ENCODE assay signal across 8 cellular contexts in the genomic region with DNA sequence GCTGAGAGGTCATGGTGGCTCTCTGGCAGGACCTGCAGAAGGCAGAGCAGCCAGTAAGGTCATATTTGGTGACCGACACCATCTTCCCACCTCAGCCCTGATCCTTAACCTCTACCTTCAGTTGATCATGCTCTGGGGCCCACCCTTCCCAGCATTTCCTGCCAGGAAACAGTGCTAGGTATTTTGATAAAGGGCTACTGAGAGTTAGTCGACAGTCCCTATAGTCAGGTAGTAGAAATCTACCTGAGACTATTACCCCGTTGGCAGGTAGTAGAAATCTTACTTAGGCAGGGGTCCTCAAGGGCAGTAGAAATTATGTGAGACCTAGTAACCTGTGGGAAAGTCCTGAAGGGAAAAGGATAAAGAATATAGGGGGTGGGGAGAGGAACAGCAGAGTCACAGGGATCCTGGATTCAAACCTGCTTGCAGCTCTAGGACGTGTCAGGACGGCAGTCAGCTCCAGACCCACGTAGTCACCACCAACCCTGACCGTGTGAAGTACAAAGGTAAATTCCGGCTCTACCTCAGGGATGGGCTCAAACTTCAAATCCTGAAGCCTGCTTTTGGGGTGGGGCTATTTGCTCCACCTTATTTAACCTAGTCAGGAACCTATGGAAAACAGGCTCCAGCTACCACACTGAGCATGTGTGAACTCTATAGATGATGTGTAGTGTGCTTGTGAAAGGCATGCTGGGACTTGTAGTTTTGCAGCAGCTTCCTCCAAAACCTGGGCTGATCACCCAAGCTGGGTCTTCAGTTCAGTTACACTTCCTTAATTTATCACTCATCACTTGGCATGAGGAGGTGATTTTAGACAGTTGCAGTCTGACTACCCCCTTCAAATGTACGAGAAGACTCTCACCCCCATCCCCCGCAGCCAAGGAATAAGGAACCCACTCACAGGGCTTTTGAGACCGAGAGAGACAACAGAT. TPM values are rescaled to one million over a fixed set of nuclear protein-coding genes. Genes with fewer than 3 reads are reported as not detected.
DNase-seq lines count a peak whose midpoint lies in the region; ATAC-seq and TF ChIP-seq lines count a peak whose summit lies in the region.

A gene with protein sequence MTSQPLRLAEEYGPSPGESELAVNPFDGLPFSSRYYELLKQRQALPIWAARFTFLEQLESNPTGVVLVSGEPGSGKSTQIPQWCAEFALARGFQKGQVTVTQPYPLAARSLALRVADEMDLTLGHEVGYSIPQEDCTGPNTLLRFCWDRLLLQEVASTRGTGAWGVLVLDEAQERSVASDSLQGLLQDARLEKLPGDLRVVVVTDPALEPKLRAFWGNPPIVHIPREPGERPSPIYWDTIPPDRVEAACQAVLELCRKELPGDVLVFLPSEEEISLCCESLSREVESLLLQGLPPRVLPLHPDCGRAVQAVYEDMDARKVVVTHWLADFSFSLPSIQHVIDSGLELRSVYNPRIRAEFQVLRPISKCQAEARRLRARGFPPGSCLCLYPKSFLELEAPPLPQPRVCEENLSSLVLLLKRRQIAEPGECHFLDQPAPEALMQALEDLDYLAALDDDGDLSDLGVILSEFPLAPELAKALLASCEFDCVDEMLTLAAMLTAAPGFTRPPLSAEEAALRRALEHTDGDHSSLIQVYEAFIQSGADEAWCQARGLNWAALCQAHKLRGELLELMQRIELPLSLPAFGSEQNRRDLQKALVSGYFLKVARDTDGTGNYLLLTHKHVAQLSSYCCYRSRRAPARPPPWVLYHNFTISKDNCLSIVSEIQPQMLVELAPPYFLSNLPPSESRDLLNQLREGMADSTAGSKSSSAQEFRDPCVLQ (minus strand): TSS at position 515 of the 932 bp plus-strand sequence. CDS start 502 bp downstream, at position 13.

- intact Hi-C loops in CD14-positive monocyte (cut with micrococcal nuclease), result loop anchor here (5.0 kb wide), 2 partner anchors 44 to 69 kb away; partner anchors contain the start of genes INO80B (in 2 of the 2), WBP1 (in 2 of the 2), CCDC142 (in 1 of the 2) and TTC31 (in 1 of the 2)

- DNase-seq in CD14-positive monocyte (ENCODE audit: low spot score) (peak; percentile 70), Peyer's patch (peak in 2 of 3 donors; percentile 35 to 82), foreskin keratinocyte (peak; percentile 95 to 97), C1 segment of cervical spinal cord (lab: John Stamatoyannopoulos, UW) (no peak)

- H3K4me1 ChIP-seq in Peyer's patch (peaks cover 0 to 16% (median 9%) of the 10 kb centered on the region in 4 donors), foreskin keratinocyte (no peaks in the 10 kb centered on the region)

- peak within 1 kb of the TSS; percentile 76 to 91 (median 84) for H3K27ac Mint-ChIP-seq in CD14-positive monocyte

- H3K27me3 ChIP-seq in Peyer's patch, result no peaks in the 10 kb centered on the region
- H3K27me3 ChIP-seq in foreskin keratinocyte, result no peaks in the 10 kb centered on the region

- H3K9me3 Mint-ChIP-seq in CD14-positive monocyte, result peaks cover 0 to 10% (median 0%) of the 10 kb centered on the region in 7 donors

- H3K36me3 Mint-ChIP-seq in CD14-positive monocyte, result peaks cover 24 to 37% of the 10 kb centered on the region in 2 donors

- TF ChIP-seq POLR2A in Peyer's patch (IDR thresholded peaks at IDR 0.05), result peak; percentile 68 to 88

- peaks cover 0 to 19% (median 0%) of the 10 kb centered on the region in 3 donors for H3K36me3 ChIP-seq in Peyer's patch

- peaks cover 13 to 18% (median 17%) of the 10 kb centered on the region in 3 donors for H3K27me3 Mint-ChIP-seq in CD14-positive monocyte (ENCODE audit: low read depth in 3 of 3)

- H3K27ac ChIP-seq in Peyer's patch, result peak within 1 kb of the TSS in 3 of 4 donors; percentile 55 to 69 (median 64)
- peak within 1 kb of the TSS; percentile 49 for H3K27ac ChIP-seq in foreskin keratinocyte

- peaks cover 32% of the 10 kb centered on the region for H3K4me1 Mint-ChIP-seq in CD14-positive monocyte

- H3K4me3 Mint-ChIP-seq in CD14-positive monocyte, result peak within 1 kb of the TSS in 1 of 2 donors; percentile 52

- H3K4me3 ChIP-seq in Peyer's patch, result peak within 1 kb of the TSS in 3 of 4 donors; percentile 17 to 55 (median 43)

- ATAC-seq in GM18868 (IDR thresholded peaks at IDR 0.05; ENCODE audit: unreplicated experiment) (peak; percentile 32), foreskin keratinocyte (peak; percentile 54), GM21528 (IDR thresholded peaks at IDR 0.05; ENCODE audit: low FRiP score, unreplicated experiment) (no peak), GM21360 (IDR thresholded peaks at IDR 0.05; ENCODE audit: unreplicated experiment) (no peak), HG02885 (IDR thresholded peaks at IDR 0.05; ENCODE audit: poor library complexity, unreplicated experiment) (no peak)

- no peaks in the 10 kb centered on the region for H3K9me3 ChIP-seq in Peyer's patch

- TF ChIP-seq CTCF in CD14-positive monocyte (IDR thresholded peaks at IDR 0.05) (no peak), Peyer's patch (IDR thresholded peaks at IDR 0.05) (no peak), foreskin keratinocyte (conservative IDR thresholded peaks at IDR 0.05) (no peak)

RNA-seq across cellular contexts. Expression of the gene that starts here (rescaled TPM):
- polyA plus RNA-seq in CD14-positive monocyte, result not detected
- total RNA-seq in Peyer's patch, result 100 to 1,000 TPM in 1 of 4 donors, 10 to 100 TPM in 3; 14.0 to 116 (median 75.3) TPM
- total RNA-seq in foreskin keratinocyte, result 2.5 and 4.2 TPM in 2 replicates
- polyA plus RNA-seq in foreskin keratinocyte, result 2.2 and 3.1 TPM in 2 replicates

Comparison
In these comparisons a context has a peak if more than half of its experiments do, and no peak if none do; other contexts are left out.
1. Peak in DNase-seq in CD14-positive monocyte; RNA of the gene not detected or under 1 TPM.
2. DNase-seq: peak in Peyer's patch (2 of 3) and foreskin keratinocyte (2 of 2); none in C1 segment of cervical spinal cord (0 of 14).
3. ATAC-seq: peak in GM18868 (single experiment) and foreskin keratinocyte (single experiment); none in GM21528 (single experiment), GM21360 (single experiment) and HG02885 (single experiment).